9 cellular contexts compared by ENCODE assay signal in genomic region chr7:55130554-55131198, GRCh38.
DNase-seq lines count a peak whose midpoint lies in the region; ATAC-seq, FAIRE-seq and TF ChIP-seq lines count a peak whose summit lies in the region.
"Had no signal": no experiment of that assay in that cellular context is flagged by ENCODE, and none has a peak within 500 bp of the region (broad histone marks: within the 10 kb centered on the region; RNA-seq: fewer than 3 reads in every experiment).

No MANE protein-coding gene starts in this region.

- H3K9me3 ChIP-seq in BLaER1, result no peaks in the 10 kb centered on the region
- no peaks in the 10 kb centered on the region for H3K9me3 ChIP-seq in H1 (ENCODE audit: insufficient read depth in 2 of 2, low read depth in 1 of 2, low read length in 1 of 2)

- no peak for TF ChIP-seq EP300 in H1 (IDR thresholded peaks at IDR 0.05; ENCODE audit: borderline replicate concordance in 1 of 2, low read depth in 2 of 2, low read length in 2 of 2)

- H3K4me3 Mint-ChIP-seq in neural crest cell, result peak overlapping the region; percentile 58
- H3K4me3 Mint-ChIP-seq: memory B cell had no signal

- FAIRE-seq in H1 (lab: Jason Lieb, UNC) (no peak), GM19239 (lab: Jason Lieb, UNC) (no peak)

- no peak overlapping the region for H2BK20ac ChIP-seq in H1 (ENCODE audit: low read length)

- H2BK5ac ChIP-seq in H1 (ENCODE audit: low read depth, low read length), result no peak overlapping the region

- no peaks in the 10 kb centered on the region for H3K23me2 ChIP-seq in H1 (ENCODE audit: low read depth, low read length)

- peak overlapping the region; percentile 43; the same call in 1 of the 2 replicates for H3K18ac ChIP-seq in H1 (ENCODE audit: extremely low read depth, low read length)

- H3K79me1 ChIP-seq in H1 (ENCODE audit: low read depth, low read length), result no peaks in the 10 kb centered on the region

- no peak for TF ChIP-seq POLR2A in H1 (IDR thresholded peaks at IDR 0.05; ENCODE audit: control extremely low read depth in 1 of 2, low read depth in 2 of 2, low read length in 2 of 2)

- H2BK12ac ChIP-seq in H1 (ENCODE audit: low read depth, low read length), result peak overlapping the region; percentile 44; the same call in 1 of the 2 replicates

- H4K8ac ChIP-seq in H1 (ENCODE audit: extremely low read depth, insufficient read depth, low read length), result no peak overlapping the region

- no peak overlapping the region for H4K91ac ChIP-seq in H1 (replicated peaks; ENCODE audit: insufficient read length, low read length)

- no peak overlapping the region for H3K23ac ChIP-seq in H1 (ENCODE audit: insufficient read length)

- TF ChIP-seq RAD21 in H1 (IDR thresholded peaks at IDR 0.05 in 1 of 2, conservative IDR thresholded peaks at IDR 0.05 in 1 of 2; ENCODE audit: low read depth in 2 of 2, low read length in 2 of 2), result no peak

- H2BK120ac ChIP-seq in H1 (replicated peaks; ENCODE audit: low read depth, low read length), result no peak overlapping the region

- H3K27ac Mint-ChIP-seq in neural crest cell (ENCODE audit: unreplicated experiment), result peak overlapping the region; percentile 46
- H3K27ac Mint-ChIP-seq: memory B cell had no signal

- H3K79me2 ChIP-seq in H1 (ENCODE audit: control insufficient read depth in 1 of 2, insufficient read depth in 2 of 2, low read length in 2 of 2), result no peaks in the 10 kb centered on the region

- no peak for TF ChIP-seq CTCF in H1 (IDR thresholded peaks at IDR 0.05; ENCODE audit: control extremely low read depth in 1 of 3, insufficient read depth in 1 of 3, low read depth in 1 of 3, low read length in 3 of 3)
- no peak for TF ChIP-seq CTCF in neural crest cell (conservative IDR thresholded peaks at IDR 0.05)

- POLR2A ChIA-PET in H1 (lab: Charles Lee; ENCODE audit: partially characterized antibody), result interaction anchor here (0.5 to 0.6 kb wide), 2 partner anchors 94 to 156 kb away, joined by 3 read pairs; no protein-coding TSS in a partner anchor

- H3K4me3 ChIP-seq in BLaER1, result no peak overlapping the region
- H3K4me3 ChIP-seq in H1 (ENCODE audit: extremely low read depth in 1 of 4, insufficient read depth in 2 of 4, low read depth in 3 of 4, low read length in 4 of 4), result no peak overlapping the region

- peaks cover 48% of the 10 kb centered on the region for H3K4me1 Mint-ChIP-seq in neural crest cell
- H3K4me1 Mint-ChIP-seq: memory B cell had no signal

- H3K4ac ChIP-seq in H1 (replicated peaks; ENCODE audit: insufficient read length, low read depth, low read length), result no peak overlapping the region

- DNase-seq in H1 (ENCODE audit: low read depth in 1 of 2, low spot score in 2 of 2) (no peak), neural crest cell (ENCODE audit: low read depth, low spot score) (peak; percentile 46), GM19239 (ENCODE audit: insufficient read length, low spot score) (no peak)
- no peak for DNase-seq in activated CD4-positive, CD25-positive, alpha-beta regulatory T cell (lab: John Stamatoyannopoulos, UW)

- H4K20me1 ChIP-seq in BLaER1, result no peaks in the 10 kb centered on the region
- no peaks in the 10 kb centered on the region for H4K20me1 ChIP-seq in H1 (replicated peaks in 1 of 2; ENCODE audit: control insufficient read depth in 1 of 2, insufficient read depth in 2 of 2, low read length in 2 of 2)

- H3K14ac ChIP-seq in H1 (ENCODE audit: insufficient read length), result no peak overlapping the region

- H3K56ac ChIP-seq in H1 (replicated peaks; ENCODE audit: insufficient read length, low read depth, low read length), result no peak overlapping the region

- no peak overlapping the region for H2AK5ac ChIP-seq in H1 (ENCODE audit: low read depth, low read length)

- ATAC-seq in HG03432 (IDR thresholded peaks at IDR 0.05; ENCODE audit: unreplicated experiment) (peak; percentile 36), GM19467 (IDR thresholded peaks at IDR 0.05; ENCODE audit: unreplicated experiment) (no peak), HG02840 (IDR thresholded peaks at IDR 0.05; ENCODE audit: low FRiP score, unreplicated experiment) (no peak)

- H3K4me2 ChIP-seq in BLaER1, result peak overlapping the region; percentile 61
- no peak overlapping the region for H3K4me2 ChIP-seq in H1 (ENCODE audit: insufficient read depth in 1 of 2, low read depth in 2 of 2, low read length in 2 of 2)

- H3K4me1 ChIP-seq in BLaER1 (peaks cover 27% of the 10 kb centered on the region), H1 (replicated peaks in 1 of 4; ENCODE audit: control insufficient read depth in 3 of 4, insufficient read depth in 4 of 4, low read length in 3 of 4) (peaks cover 0 to 6% (median under 1%) of the 10 kb centered on the region in 4 experiments; a peak in 4 of 7 replicates)

- no peaks in the 10 kb centered on the region for H3K9me3 Mint-ChIP-seq in neural crest cell
- H3K9me3 Mint-ChIP-seq: memory B cell had no signal

- H2AFZ ChIP-seq in H1 (ENCODE audit: low read length), result no peak overlapping the region; the same call in 1 of the 2 replicates

- no peak overlapping the region for H4K5ac ChIP-seq in H1 (ENCODE audit: insufficient read length, low read depth, low read length)

- H3K36me3 Mint-ChIP-seq in neural crest cell (ENCODE audit: low read depth), result no peaks in the 10 kb centered on the region
- H3K36me3 Mint-ChIP-seq: memory B cell had no signal

- no peak overlapping the region for H3K27ac ChIP-seq in BLaER1
- no peak overlapping the region; the same call in 1 of the 2 replicates for H3K27ac ChIP-seq in H1 (ENCODE audit: low read depth, low read length)

- H2BK15ac ChIP-seq in H1 (ENCODE audit: low read length), result 0 out of 2 replicates have a peak overlapping the region, but pooled peaks have one; percentile 62

- no peaks in the 10 kb centered on the region for H3K36me3 ChIP-seq in BLaER1
- no peaks in the 10 kb centered on the region for H3K36me3 ChIP-seq in H1 (ENCODE audit: control insufficient read depth in 2 of 4, insufficient read depth in 4 of 4, low read length in 3 of 4)

- no peaks in the 10 kb centered on the region for H3K27me3 ChIP-seq in BLaER1
- no peaks in the 10 kb centered on the region for H3K27me3 ChIP-seq in H1 (replicated peaks in 1 of 4; ENCODE audit: control insufficient read depth in 3 of 4, extremely low read depth in 1 of 4, insufficient read depth in 3 of 4, low read length in 3 of 4)

- CTCF ChIA-PET in H1 (lab: Charles Lee; ENCODE audit: partially characterized antibody), result interaction anchor here (0.7 to 4.2 kb wide), 8 partner anchors 8 to 122 kb away, joined by 3 to 12 read pairs (median 3); no protein-coding TSS in a partner anchor

- H3K27me3 Mint-ChIP-seq in neural crest cell (ENCODE audit: low read depth), result peaks cover 27% of the 10 kb centered on the region

- 83% methylated on average over 11 of the region's 11 CpGs; no CpG with 5 or more reads in 1 of the 2 experiments for WGBS in H1 (ENCODE audit: extremely low coverage in 1 of 2, insufficient coverage in 1 of 2, insufficient read length in 1 of 2, insufficient replicate concordance in 2 of 2, low coverage in 1 of 2, low lambda C conversion rate in 2 of 2, missing lambda C conversion rate in 1 of 2), 2 experiments

- H3K9ac ChIP-seq in BLaER1 (no peak overlapping the region), H1 (replicated peaks in 1 of 4; ENCODE audit: extremely low read depth in 1 of 4, low read depth in 3 of 4, low read length in 3 of 4) (no peak overlapping the region)

TF ChIP-seq in H1, 55 proteins besides CTCF, POLR2A, EP300 and RAD21:
- TF ChIP-seq TAF1 (IDR thresholded peaks at IDR 0.05; ENCODE audit: low read depth, low read length), result no peak
- no peak for TF ChIP-seq CHD1 (IDR thresholded peaks at IDR 0.05; ENCODE audit: low read depth, low read length)
